In the genomic region with DNA sequence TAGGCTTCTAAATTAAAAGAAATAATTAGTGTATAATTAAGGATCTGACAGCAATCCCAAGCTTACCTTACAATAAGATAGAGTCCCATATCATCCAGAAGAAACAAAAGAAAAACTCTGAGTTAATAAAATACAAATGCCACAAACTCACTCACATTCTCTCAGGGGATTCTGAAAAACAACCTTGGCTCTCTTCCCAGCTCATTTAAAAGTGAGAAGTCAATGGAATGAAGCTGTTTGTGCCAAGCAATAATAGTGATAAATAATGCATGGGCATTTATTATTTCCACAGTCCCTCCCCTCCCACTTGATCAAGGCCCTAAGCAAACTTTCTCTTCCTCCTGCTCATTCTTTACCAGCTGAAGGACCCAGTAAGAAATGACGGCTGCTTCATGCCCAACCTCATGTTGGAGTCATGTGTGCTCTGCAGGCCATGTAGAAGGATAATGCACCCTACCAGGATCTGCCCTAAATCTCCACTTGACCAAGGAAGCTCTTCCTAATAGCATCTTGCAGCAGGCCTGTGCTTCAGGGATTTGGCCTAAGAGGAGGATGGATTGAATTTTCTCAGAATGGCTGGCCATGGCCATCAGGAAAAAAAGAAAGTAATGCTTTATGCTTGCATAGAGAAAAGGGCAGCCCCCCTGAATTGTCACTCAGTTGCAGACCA, we compare ENCODE assay signal across 18 cellular contexts.
DNase-seq lines count a peak whose midpoint lies in the region; ATAC-seq and TF ChIP-seq lines count a peak whose summit lies in the region.
"Had no signal": no experiment of that assay in that cellular context is flagged by ENCODE, and none has a peak within 500 bp of the region (broad histone marks: within the 10 kb centered on the region; RNA-seq: fewer than 3 reads in every experiment).

No MANE protein-coding gene starts in this region.

- H3K4me3 Mint-ChIP-seq in brain, result no peak overlapping the region
- no peak overlapping the region for H3K4me3 Mint-ChIP-seq in glutamatergic neuron (ENCODE audit: unreplicated experiment)
- H3K4me3 Mint-ChIP-seq: CD14-positive monocyte; CD4-positive, alpha-beta memory T cell; H9; IgD-negative memory B cell had no signal

- H3K27me3 Mint-ChIP-seq in brain, result peaks cover 2% of the 10 kb centered on the region
- H3K27me3 Mint-ChIP-seq in glutamatergic neuron (ENCODE audit: unreplicated experiment), result no peaks in the 10 kb centered on the region

- DNase-seq in NCI-H1105 treated with DMSO at 0.1 percent for 48 hours (lab: John Stamatoyannopoulos, UW) (peak; percentile 13), NCI-H1105 (lab: John Stamatoyannopoulos, UW) (no peak), glutamatergic neuron (no peak), body of pancreas (no peak)
- DNase-seq: CD4-positive, alpha-beta memory T cell; DMS153; DMS79; GF-D8; H9 had no signal

- no peak overlapping the region for H3K27ac ChIP-seq in body of pancreas
- H3K27ac ChIP-seq: 22Rv1, A549, BLaER1 had no signal

- intact Hi-C loops in body of pancreas (cut with DNase I), result no loop called here

- no peak for TF ChIP-seq POLR2A in body of pancreas (IDR thresholded peaks at IDR 0.05)

- no peaks in the 10 kb centered on the region for H3K36me3 Mint-ChIP-seq in brain
- H3K36me3 Mint-ChIP-seq in glutamatergic neuron (ENCODE audit: unreplicated experiment), result no peaks in the 10 kb centered on the region
- H3K36me3 Mint-ChIP-seq: CD14-positive monocyte; CD4-positive, alpha-beta memory T cell; IgD-negative memory B cell had no signal

- peak overlapping the region; percentile 14 to 93 (median 59) for H3K27ac Mint-ChIP-seq in brain
- peak overlapping the region; percentile 40 for H3K27ac Mint-ChIP-seq in glutamatergic neuron (ENCODE audit: unreplicated experiment)
- H3K27ac Mint-ChIP-seq: CD14-positive monocyte; CD4-positive, alpha-beta memory T cell; H9; IgD-negative memory B cell had no signal

- TF ChIP-seq CTCF in brain (conservative IDR thresholded peaks at IDR 0.05) (no peak), glutamatergic neuron (IDR thresholded peaks at IDR 0.05; ENCODE audit: partially characterized antibody, unreplicated experiment) (no peak), body of pancreas (IDR thresholded peaks at IDR 0.05) (no peak)

- no peaks in the 10 kb centered on the region for H3K27me3 ChIP-seq in body of pancreas
- H3K27me3 ChIP-seq: BLaER1 had no signal

- H3K4me1 ChIP-seq in body of pancreas, result no peaks in the 10 kb centered on the region
- H3K4me1 ChIP-seq: A549, BLaER1 had no signal

- H3K9me3 Mint-ChIP-seq in brain (peaks cover 0 to 34% (median 3%) of the 10 kb centered on the region in 5 experiments), glutamatergic neuron (ENCODE audit: unreplicated experiment) (no peaks in the 10 kb centered on the region)
- H3K9me3 Mint-ChIP-seq: H9 had no signal

- no peak overlapping the region for H3K4me3 ChIP-seq in body of pancreas
- H3K4me3 ChIP-seq: A549, BLaER1 had no signal

- H3K4me1 Mint-ChIP-seq in brain (peaks cover 29% of the 10 kb centered on the region), glutamatergic neuron (ENCODE audit: low read depth, unreplicated experiment) (peaks cover 3% of the 10 kb centered on the region)
- H3K4me1 Mint-ChIP-seq: CD14-positive monocyte; CD4-positive, alpha-beta memory T cell; H9; IgD-negative memory B cell had no signal

- H3K36me3 ChIP-seq in body of pancreas (replicated peaks in 1 of 2; ENCODE audit: insufficient read depth in 1 of 2, low read depth in 2 of 2), result no peaks in the 10 kb centered on the region
- H3K36me3 ChIP-seq: BLaER1 had no signal

- WGBS in body of pancreas, 2 donors, result 57 to 67% methylated on average over 1 of the region's 1 CpG

- H3K9me3 ChIP-seq in body of pancreas, result no peaks in the 10 kb centered on the region
- H3K9me3 ChIP-seq: A549, BLaER1 had no signal

- ATAC-seq in GM19463 (IDR thresholded peaks at IDR 0.05; ENCODE audit: unreplicated experiment) (no peak), body of pancreas (no peak)
- no peak for ATAC-seq in activated CD4-positive, CD25-positive, alpha-beta regulatory T cell treated with anti-CD3 and anti-CD28 coated beads, Interleukin-2, amount 50 U/mL, for 24 hours
- ATAC-seq: A549, HepG2 had no signal
